ENCODE assay signal across 17 cellular contexts in genomic region chr6:12656841-12657435, GRCh38.
"Had no signal": no experiment of that assay in that cellular context is flagged by ENCODE, and none has a peak within 500 bp of the region (broad histone marks: within the 10 kb centered on the region; RNA-seq: fewer than 3 reads in every experiment).

No MANE protein-coding gene starts in this region.

- H3K4me3 ChIP-seq: lung, spleen, transverse colon had no signal

- DNase-seq: activated B cell treated with CpG ODN at 0.5 μM for 24 hours; activated CD4-positive, alpha-beta T cell treated with anti-CD3 and anti-CD28 coated beads, Interleukin-2, amount 10 ng/mL, durations not matched to agents 24 days and 14 days; activated CD8-positive, alpha-beta memory T cell treated with anti-CD3 and anti-CD28 coated beads for 24 hours; activated naive CD4-positive, alpha-beta T cell treated with anti-CD3 and anti-CD28 coated beads for 36 hours; caudate nucleus; effector memory CD8-positive, alpha-beta T cell; erythroblast; glutamatergic neuron; left colon; naive thymus-derived CD4-positive, alpha-beta T cell; posterior cingulate gyrus; spleen; stimulated activated CD4-positive, alpha-beta T cell treated with anti-CD3 and anti-CD28 coated beads, Interleukin-1b, Interleukin-23, amount 100 ng/mL, for 48 hours; transverse colon had no signal

- ATAC-seq: effector memory CD8-positive, alpha-beta T cell; left colon; naive thymus-derived CD4-positive, alpha-beta T cell; sciatic nerve; stimulated activated memory B cell treated with anti-CD40 and anti-IgM and Interleukin-4, amounts not matched to agents 10 μg/mL and 1 μg/mL and 100 μg/mL, for 72 hours had no signal
